In the genomic region with DNA sequence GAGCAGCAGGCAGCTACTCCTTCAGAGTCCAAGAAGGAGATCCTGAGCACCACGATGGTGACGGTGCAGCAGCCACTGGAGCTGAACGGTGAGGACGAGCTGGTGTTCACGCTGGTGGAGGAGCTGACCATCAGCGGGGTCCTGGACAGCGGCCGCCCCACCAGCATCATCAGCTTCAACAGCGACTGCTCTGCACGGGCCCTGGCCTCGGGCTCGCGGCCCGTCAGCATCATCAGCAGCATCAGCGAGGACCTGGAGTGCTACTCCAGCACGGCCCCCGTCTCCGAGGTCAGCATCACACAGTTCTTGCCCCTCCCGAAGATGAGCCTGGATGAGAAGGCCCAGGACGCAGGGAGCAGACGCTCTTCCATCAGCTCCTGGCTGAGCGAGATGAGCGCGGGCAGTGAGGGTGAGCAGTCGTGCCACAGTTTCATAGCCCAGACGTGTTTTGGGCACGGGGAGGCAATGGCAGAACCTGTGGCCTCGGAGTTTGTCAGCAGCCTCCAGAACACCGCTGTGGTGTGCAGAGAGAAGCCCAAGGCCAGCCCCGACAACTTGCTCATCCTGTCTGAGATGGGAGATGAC, we compare ENCODE assay signal across 18 cellular contexts.
A peak's percentile ranks its signal among the peaks of the same experiment; 100 is the strongest.
DNase-seq lines count a peak whose midpoint lies in the region; ATAC-seq, FAIRE-seq and TF ChIP-seq lines count a peak whose summit lies in the region.
"Had no signal": no experiment of that assay in that cellular context is flagged by ENCODE, and none has a peak within 500 bp of the region (broad histone marks: within the 10 kb centered on the region; RNA-seq: fewer than 3 reads in every experiment).

No MANE protein-coding gene starts in this region.

- H3K36me3 ChIP-seq in left ventricle myocardium inferior: no peaks in the 10 kb centered on the region
- H3K36me3 ChIP-seq in kidney (ENCODE audit: control insufficient read depth in 1 of 2, insufficient read depth in 2 of 2, low read length in 2 of 2): no peaks in the 10 kb centered on the region
- H3K36me3 ChIP-seq in osteoblast (ENCODE audit: insufficient read depth, low read length): no peaks in the 10 kb centered on the region
- H3K36me3 ChIP-seq in trophoblast cell (ENCODE audit: control insufficient read depth in 1 of 2, insufficient read depth in 2 of 2, low read length in 2 of 2): peaks cover 50 to 58% of the 10 kb centered on the region in 2 experiments
- H3K36me3 ChIP-seq: BLaER1, HAP-1 had no signal

- H3K23ac ChIP-seq in trophoblast cell (ENCODE audit: low read length): no peak overlapping the region

- H3K4ac ChIP-seq in trophoblast cell (ENCODE audit: low read depth, low read length): no peak overlapping the region

- H4K20me1 ChIP-seq in osteoblast (ENCODE audit: insufficient read depth, low read length): no peaks in the 10 kb centered on the region
- H4K20me1 ChIP-seq: BLaER1 had no signal

- H2BK5ac ChIP-seq in trophoblast cell (ENCODE audit: low read depth, low read length, poor library complexity): no peak overlapping the region

- H2AK5ac ChIP-seq in trophoblast cell (ENCODE audit: low read length): no peak overlapping the region

- no peak overlapping the region for H4K91ac ChIP-seq in trophoblast cell (ENCODE audit: low read depth, low read length)

- H3K4me2 ChIP-seq in osteoblast (ENCODE audit: insufficient read depth, low read length) (no peak overlapping the region), trophoblast cell (ENCODE audit: low read length) (no peak overlapping the region)
- H3K4me2 ChIP-seq: BLaER1 had no signal

- H3K27me3 ChIP-seq in left ventricle myocardium inferior (ENCODE audit: low read depth) (peaks cover 24% of the 10 kb centered on the region), osteoblast (ENCODE audit: insufficient read depth, low read length) (no peaks in the 10 kb centered on the region), trophoblast cell (ENCODE audit: insufficient read depth, low read length) (no peaks in the 10 kb centered on the region)
- H3K27me3 ChIP-seq: BLaER1 had no signal

- no peak for TF ChIP-seq CTCF in left ventricle myocardium inferior (IDR thresholded peaks at IDR 0.05; ENCODE audit: borderline replicate concordance)
- TF ChIP-seq CTCF in kidney (IDR thresholded peaks at IDR 0.05; ENCODE audit: borderline replicate concordance, extremely low read depth, insufficient read depth): no peak
- TF ChIP-seq CTCF in osteoblast (IDR thresholded peaks at IDR 0.05; ENCODE audit: extremely low read depth, low read depth, low read length): no peak

- no peaks in the 10 kb centered on the region for H3K79me2 ChIP-seq in osteoblast (ENCODE audit: insufficient read depth, low read length)
- H3K79me2 ChIP-seq in trophoblast cell (ENCODE audit: control insufficient read depth, insufficient read depth, low read length, poor library complexity): no peaks in the 10 kb centered on the region

- no peak overlapping the region for H2AFZ ChIP-seq in osteoblast (ENCODE audit: low read length)
- H2AFZ ChIP-seq in trophoblast cell (ENCODE audit: insufficient read depth, low read length, poor library complexity): no peak overlapping the region

- intact Hi-C loops in cardiac septum (cut with DNase I) (no loop called here), left ventricle myocardium inferior (cut with micrococcal nuclease) (no loop called here), kidney (cut with DNase I) (no loop called here)

- H3K9ac ChIP-seq in kidney (ENCODE audit: low read length in 2 of 2) (no peak overlapping the region), trophoblast cell (ENCODE audit: low read length) (no peak overlapping the region)
- H3K9ac ChIP-seq: BLaER1 had no signal

- no peak overlapping the region for H4K8ac ChIP-seq in trophoblast cell (ENCODE audit: low read depth, low read length)

- H3K27ac ChIP-seq in left ventricle myocardium inferior (replicated peaks) (no peak overlapping the region), kidney (ENCODE audit: low read depth in 2 of 2, low read length in 2 of 2) (no peak overlapping the region), osteoblast (ENCODE audit: low read depth, low read length) (no peak overlapping the region), trophoblast cell (ENCODE audit: low read depth, low read length) (no peak overlapping the region)
- H3K27ac ChIP-seq: BLaER1 had no signal

- H3K4me3 ChIP-seq in left ventricle myocardium inferior: no peak overlapping the region
- no peak overlapping the region for H3K4me3 ChIP-seq in kidney (ENCODE audit: low read length in 2 of 2)
- H3K4me3 ChIP-seq in osteoblast (ENCODE audit: insufficient read depth, low read length): no peak overlapping the region
- H3K4me3 ChIP-seq in trophoblast cell (ENCODE audit: low read depth, low read length): no peak overlapping the region
- H3K4me3 ChIP-seq: BLaER1, HAP-1 had no signal

- no peaks in the 10 kb centered on the region for H3K79me1 ChIP-seq in trophoblast cell (ENCODE audit: low read length)

- H3K9me3 ChIP-seq in left ventricle myocardium inferior (replicated peaks) (no peaks in the 10 kb centered on the region), kidney (ENCODE audit: control insufficient read depth in 1 of 2, low read length in 2 of 2) (no peaks in the 10 kb centered on the region), osteoblast (ENCODE audit: low read depth, low read length) (no peaks in the 10 kb centered on the region), trophoblast cell (ENCODE audit: insufficient read depth, low read depth, low read length) (no peaks in the 10 kb centered on the region)
- H3K9me3 ChIP-seq: Caco-2, HAP-1 had no signal

- no CpG with 5 or more reads among the region's 30 CpGs for WGBS in trophoblast cell (ENCODE audit: extremely low coverage, insufficient coverage, insufficient read length)

- DNase-seq in cardiac septum (ENCODE audit: low spot score): peak; percentile 56
- DNase-seq in left ventricle myocardium inferior: no peak
- DNase-seq in kidney: peak; percentile 61
- peak; percentile 78 for DNase-seq in osteoblast (ENCODE audit: insufficient read length, low spot score, missing footprints)
- DNase-seq in trophoblast cell: no peak
- no peak for DNase-seq in NCI-H2171 (lab: John Stamatoyannopoulos, UW)
- DNase-seq: 8988T; AML-193; Caco-2; CD8-positive, alpha-beta memory T cell; DMS79 had no signal

- ATAC-seq in HG03432 (IDR thresholded peaks at IDR 0.05; ENCODE audit: unreplicated experiment): no peak

- no peak overlapping the region for H2BK12ac ChIP-seq in trophoblast cell (ENCODE audit: low read length)

- H3K14ac ChIP-seq in trophoblast cell (ENCODE audit: low read length): no peak overlapping the region

- no peak overlapping the region for H4K12ac ChIP-seq in trophoblast cell (ENCODE audit: low read depth, low read length)

- H3K18ac ChIP-seq in trophoblast cell (ENCODE audit: low read length): no peak overlapping the region

- H2BK120ac ChIP-seq in trophoblast cell (ENCODE audit: insufficient read depth, low read length, poor library complexity): no peak overlapping the region

- H3K4me1 ChIP-seq in left ventricle myocardium inferior (peaks cover 14% of the 10 kb centered on the region), kidney (ENCODE audit: control insufficient read depth in 1 of 2, insufficient read depth in 1 of 2, low read depth in 1 of 2, low read length in 2 of 2) (no peaks in the 10 kb centered on the region), osteoblast (ENCODE audit: insufficient read depth, low read length) (no peaks in the 10 kb centered on the region), trophoblast cell (ENCODE audit: control insufficient read depth in 1 of 2, insufficient read depth in 2 of 2, low read length in 2 of 2) (peaks cover 4 to 6% of the 10 kb centered on the region in 2 experiments)
- H3K4me1 ChIP-seq: BLaER1, HAP-1 had no signal

- no peak for FAIRE-seq in kidney (lab: Jason Lieb, UNC)
- FAIRE-seq: GM19239, H1, HepG2, HTR-8/SVneo had no signal

Comparison
In these comparisons a context has a peak if more than half of its experiments do, and no peak if none do; other contexts are left out.
1. DNase-seq: peak in cardiac septum (single experiment), kidney (single experiment) and osteoblast (single experiment); none in left ventricle myocardium inferior (single experiment), trophoblast cell (0 of 2) and NCI-H2171 (single experiment).